In genomic region chr1:183844806-183845205, GRCh38 we compare ENCODE assay signal across 19 cellular contexts. TPM values are rescaled to one million over a fixed set of nuclear protein-coding genes. Genes with fewer than 3 reads are reported as not detected.
DNase-seq lines count a peak whose midpoint lies in the region; ATAC-seq and TF ChIP-seq lines count a peak whose summit lies in the region.
"Had no signal": no experiment of that assay in that cellular context is flagged by ENCODE, and none has a peak within 500 bp of the region (broad histone marks: within the 10 kb centered on the region; RNA-seq: fewer than 3 reads in every experiment).

No MANE protein-coding gene starts in this region.

- H3K36me3 Mint-ChIP-seq in glutamatergic neuron (ENCODE audit: unreplicated experiment), result no peaks in the 10 kb centered on the region
- H3K36me3 Mint-ChIP-seq: T-cell had no signal

- peaks cover 4% of the 10 kb centered on the region for H3K9me3 Mint-ChIP-seq in glutamatergic neuron (ENCODE audit: unreplicated experiment)
- H3K9me3 Mint-ChIP-seq: stimulated activated naive CD8-positive, alpha-beta T cell treated with anti-CD3 and anti-CD28 coated beads, Interleukin-15, amount 100 ng/mL, for 72 hours; T-cell had no signal

- peaks cover 3% of the 10 kb centered on the region; the same call in 1 of the 2 replicates for H3K36me3 ChIP-seq in ACC112 (ENCODE audit: insufficient read depth, low read length)
- H3K36me3 ChIP-seq: transverse colon had no signal

- intact Hi-C loops in sciatic nerve (cut with DNase I), result no loop called here

- H3K4me3 ChIP-seq in ACC112 (ENCODE audit: low read depth, low read length), result peak overlapping the region; percentile 12; the same call in 1 of the 2 replicates
- H3K4me3 ChIP-seq: psoas muscle, transverse colon had no signal

- peaks cover 49% of the 10 kb centered on the region for H3K4me1 ChIP-seq in ACC112 (ENCODE audit: control insufficient read depth, insufficient read depth, low read length, unreplicated experiment)
- H3K4me1 ChIP-seq: psoas muscle had no signal

- H3K4me3 Mint-ChIP-seq in glutamatergic neuron (ENCODE audit: unreplicated experiment), result no peak overlapping the region
- H3K4me3 Mint-ChIP-seq: activated CD4-positive, alpha-beta T cell treated with anti-CD3 and anti-CD28 coated beads, Interleukin-2, amount 10 ng/mL, durations not matched to agents 24 days and 14 days; stimulated activated naive CD8-positive, alpha-beta T cell treated with anti-CD3 and anti-CD28 coated beads, Interleukin-15, amount 100 ng/mL, for 72 hours; T-cell had no signal

- peak overlapping the region; percentile 59 for H3K27ac Mint-ChIP-seq in glutamatergic neuron (ENCODE audit: unreplicated experiment)
- H3K27ac Mint-ChIP-seq: activated CD4-positive, alpha-beta T cell treated with anti-CD3 and anti-CD28 coated beads, Interleukin-2, amount 10 ng/mL, durations not matched to agents 24 days and 14 days; stimulated activated naive CD8-positive, alpha-beta T cell treated with anti-CD3 and anti-CD28 coated beads, Interleukin-15, amount 100 ng/mL, for 72 hours; T-cell had no signal

- no peak overlapping the region for H2AFZ ChIP-seq in ACC112 (ENCODE audit: low read length, unreplicated experiment)

- H3K4me1 Mint-ChIP-seq in glutamatergic neuron (ENCODE audit: low read depth, unreplicated experiment), result peaks cover 20% of the 10 kb centered on the region

- H3K27me3 Mint-ChIP-seq in glutamatergic neuron (ENCODE audit: unreplicated experiment), result no peaks in the 10 kb centered on the region
- H3K27me3 Mint-ChIP-seq: activated CD4-positive, alpha-beta T cell treated with anti-CD3 and anti-CD28 coated beads, Interleukin-2, amount 10 ng/mL, durations not matched to agents 24 days and 14 days; stimulated activated naive CD8-positive, alpha-beta T cell treated with anti-CD3 and anti-CD28 coated beads, Interleukin-15, amount 100 ng/mL, for 72 hours; T-cell had no signal

- no peaks in the 10 kb centered on the region for H3K27me3 ChIP-seq in ACC112 (ENCODE audit: insufficient read depth, low read length)
- H3K27me3 ChIP-seq: transverse colon had no signal

- DNase-seq in DMS 273 (lab: John Stamatoyannopoulos, UW; ENCODE audit: unreplicated experiment), result peak; percentile 41
- peak; percentile 93 for DNase-seq in NCI-H82 (lab: John Stamatoyannopoulos, UW)
- DNase-seq in glutamatergic neuron, result no peak
- no peak for DNase-seq in sciatic nerve (ENCODE audit: low spot score)
- DNase-seq: activated CD4-positive, alpha-beta T cell treated with anti-CD3 and anti-CD28 coated beads, Interleukin-2, amount 10 ng/mL, durations not matched to agents 24 days and 14 days; cortex of kidney; H7; KBM-7; NCI-H2081 treated with DMSO at 0.1 percent for 48 hours; psoas muscle; small intestine; stimulated activated CD4-positive, alpha-beta T cell treated with anti-CD3 and anti-CD28 coated beads, Interleukin-4, amount 100 ng/mL, for 24 hours; stimulated activated naive CD8-positive, alpha-beta T cell treated with anti-CD3 and anti-CD28 coated beads, Interleukin-15, amount 100 ng/mL, for 72 hours; T-cell; transverse colon had no signal

- peak overlapping the region; percentile 52 for H3K27ac ChIP-seq in ACC112 (ENCODE audit: low read depth, low read length)
- H3K27ac ChIP-seq: epithelial cell of prostate, psoas muscle had no signal

- TF ChIP-seq CTCF in glutamatergic neuron (IDR thresholded peaks at IDR 0.05; ENCODE audit: partially characterized antibody, unreplicated experiment), result no peak

- H3K79me2 ChIP-seq in ACC112 (ENCODE audit: control insufficient read depth, insufficient read depth, low read length, unreplicated experiment), result peaks cover 8% of the 10 kb centered on the region

- ATAC-seq in sciatic nerve, result no peak
- ATAC-seq in HG02870 (IDR thresholded peaks at IDR 0.05; ENCODE audit: unreplicated experiment), result no peak
- ATAC-seq in HG03095 (IDR thresholded peaks at IDR 0.05; ENCODE audit: unreplicated experiment), result no peak
- ATAC-seq: psoas muscle; stimulated activated naive CD8-positive, alpha-beta T cell treated with anti-CD3 and anti-CD28 coated beads, Interleukin-15, amount 100 ng/mL, for 72 hours; T-cell had no signal

RNA-seq across cellular contexts. Expression of gene RGL1, which starts 39.9 kb away (rescaled TPM):
- 4.9 TPM for total RNA-seq in glutamatergic neuron (ENCODE audit: unreplicated experiment)
- 76.9 TPM for total RNA-seq in sciatic nerve

Comparison
In these comparisons a context has a peak if more than half of its experiments do, and no peak if none do; other contexts are left out.
1. DNase-seq: peak in DMS 273 (single experiment) and NCI-H82 (single experiment); none in glutamatergic neuron (single experiment) and sciatic nerve (single experiment).
2. RNA of gene RGL1, which starts 39.9 kb away (total RNA-seq): 76.9 TPM in sciatic nerve (single experiment); 4.9 TPM in glutamatergic neuron (single experiment); every median in the first group is over 10 times any median in the second.